ENCODE assay signal across 17 cellular contexts in the genomic region with DNA sequence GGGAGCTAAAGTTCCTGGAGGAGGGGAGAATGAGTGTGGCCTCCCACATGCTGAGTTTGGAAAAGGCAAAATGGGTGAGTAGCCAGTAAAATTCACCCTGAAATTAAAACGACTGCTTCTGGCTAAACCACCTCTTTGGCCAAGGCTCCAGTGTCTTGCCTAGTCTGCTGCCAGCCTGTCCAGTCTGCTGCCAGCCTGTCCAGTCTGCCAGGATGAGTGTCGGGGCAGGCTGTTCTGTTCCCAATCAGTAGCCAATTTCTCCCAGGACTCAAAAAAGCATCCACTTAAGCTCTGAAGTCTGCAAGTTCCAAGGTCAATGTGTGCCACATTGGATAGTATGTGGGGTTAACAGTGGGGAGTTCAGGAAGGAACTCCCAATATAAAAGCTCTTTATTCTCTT.
"Had no signal": no experiment of that assay in that cellular context is flagged by ENCODE, and none has a peak within 500 bp of the region (broad histone marks: within the 10 kb centered on the region; RNA-seq: fewer than 3 reads in every experiment).

No MANE protein-coding gene starts in this region.

- H3K27ac ChIP-seq: adrenal gland, body of pancreas, prostate gland, stomach, thyroid gland, uterus had no signal

- DNase-seq: activated CD4-positive, alpha-beta memory T cell treated with anti-CD3 and anti-CD28 coated beads, Interleukin-2, amount 10 ng/mL, durations not matched to agents 7 days and 5 days; activated CD4-positive, alpha-beta T cell treated with anti-CD3 and anti-CD28 coated beads for 36 hours; activated naive CD4-positive, alpha-beta T cell treated with anti-CD3 and anti-CD28 coated beads, Interleukin-2, amount 50 U/mL, for 16 hours; activated T-cell treated with anti-CD3 and anti-CD28 coated beads, Interleukin-2, amount 50 U/mL, for 24 hours; adrenal gland; body of pancreas; effector memory CD4-positive, alpha-beta T cell; left colon; mesenchymal stem cell; occipital lobe; stimulated activated CD4-positive, alpha-beta T cell treated with anti-CD3 and anti-CD28 coated beads, Interleukin-1b, Interleukin-23, amount 100 ng/mL, for 48 hours; stomach; thyroid gland; uterus had no signal

- H3K4me1 ChIP-seq: adrenal gland, body of pancreas, prostate gland, stomach, thyroid gland, uterus had no signal

- H3K36me3 ChIP-seq: adrenal gland, gastrocnemius medialis, prostate gland, stomach, thyroid gland, uterus had no signal

- ATAC-seq: activated CD4-positive, alpha-beta T cell treated with anti-CD3 and anti-CD28 coated beads for 36 hours; body of pancreas; left colon; natural killer cell treated with Interleukin-12 subunit alpha and Interleukin-12 subunit beta and Interleukin-15 and Interleukin-18, amount 100 ng/mL, for 72 hours had no signal

- H3K9me3 ChIP-seq: adrenal gland, body of pancreas, gastrocnemius medialis, prostate gland, stomach, thyroid gland, uterus had no signal

- H3K4me3 ChIP-seq: adrenal gland, body of pancreas, gastrocnemius medialis, prostate gland, stomach, thyroid gland, uterus had no signal

- H3K27me3 ChIP-seq: adrenal gland, body of pancreas, gastrocnemius medialis, stomach, thyroid gland, uterus had no signal
